20 cellular contexts compared by ENCODE assay signal in genomic region chr6:161161889-161162624, GRCh38.
DNase-seq lines count a peak whose midpoint lies in the region; ATAC-seq, FAIRE-seq and TF ChIP-seq lines count a peak whose summit lies in the region.
"Had no signal": no experiment of that assay in that cellular context is flagged by ENCODE, and none has a peak within 500 bp of the region (broad histone marks: within the 10 kb centered on the region; RNA-seq: fewer than 3 reads in every experiment).

No MANE protein-coding gene starts in this region.

- H3K4me3 ChIP-seq in AG09309 (ENCODE audit: control insufficient read depth, low read depth, low read length) = no peak overlapping the region
- no peak overlapping the region for H3K4me3 ChIP-seq in dorsolateral prefrontal cortex
- H3K4me3 ChIP-seq in A673 (ENCODE audit: low read depth, low read length, poor library complexity, severe bottlenecking) = no peak overlapping the region

- H3K27ac ChIP-seq in dorsolateral prefrontal cortex = peak overlapping the region in 46 of 59 donors; percentile 7 to 87 (median 70)
- H3K27ac ChIP-seq in A673 (ENCODE audit: low read depth, low read length, poor library complexity, severe bottlenecking) = no peak overlapping the region
- H3K27ac ChIP-seq: HL-60 had no signal

- peaks cover 4% of the 10 kb centered on the region for H3K4me1 Mint-ChIP-seq in nephron progenitor cell
- H3K4me1 Mint-ChIP-seq: CD14-positive monocyte had no signal

- H3K4me3 Mint-ChIP-seq in nephron progenitor cell = no peak overlapping the region
- H3K4me3 Mint-ChIP-seq: CD14-positive monocyte; central memory CD8-positive, alpha-beta T cell; stimulated activated naive CD8-positive, alpha-beta T cell treated with anti-CD3 and anti-CD28 coated beads, Interleukin-15, Interleukin-2, amounts not matched to agents 100 ng/mL and 50 ng/mL, for 24 hours; T-helper 1 cell treated with Interleukin-12 subunit alpha and Interleukin-12 subunit beta and Interleukin-4 antibody, amounts not matched to agents 30 μg/mL and 1 μg/mL, for 36 hours had no signal

- POLR2A ChIA-PET in A673 (lab: Charles Lee; ENCODE audit: low non-redundant PET) = no interaction called here

- DNase-seq in AG09309 (ENCODE audit: low read depth) (peak; percentile 47), HS-27A (ENCODE audit: low read depth) (peak; percentile 12), dorsolateral prefrontal cortex (no peak), nephron progenitor cell (no peak), A673 (ENCODE audit: low spot score) (no peak), frontal cortex (ENCODE audit: low spot score in 2 of 2) (no peak), omental fat pad (ENCODE audit: low spot score) (no peak)
- DNase-seq: activated CD4-positive, CD25-positive, alpha-beta regulatory T cell; activated naive CD4-positive, alpha-beta T cell; Karpas-422; NCI-H2081; NCI-H774 had no signal

- intact Hi-C loops in dorsolateral prefrontal cortex (cut with DNase I) = no loop called here
- intact Hi-C loops in A673 (cut with micrococcal nuclease; ENCODE audit: unreplicated experiment) = no loop called here

- TF ChIP-seq CTCF in AG09309 (IDR thresholded peaks at IDR 0.05; ENCODE audit: control insufficient read depth, insufficient read depth, low read depth, low read length, missing control alignments) = no peak
- TF ChIP-seq CTCF in dorsolateral prefrontal cortex (IDR thresholded peaks at IDR 0.05 in 54 of 56, conservative IDR thresholded peaks at IDR 0.05 in 2 of 56; ENCODE audit: low read depth in 1 of 56, partially characterized antibody in 56 of 56) = no peak
- TF ChIP-seq CTCF in nephron progenitor cell (IDR thresholded peaks at IDR 0.05) = no peak
- TF ChIP-seq CTCF in A673 (conservative IDR thresholded peaks at IDR 0.05; ENCODE audit: low read depth, low read length) = no peak
- no peak for TF ChIP-seq CTCF in omental fat pad (IDR thresholded peaks at IDR 0.05)

- no peaks in the 10 kb centered on the region for H3K9me3 ChIP-seq in A673 (ENCODE audit: low read depth, low read length, poor library complexity, severe bottlenecking)

- ATAC-seq in GM19328 (IDR thresholded peaks at IDR 0.05; ENCODE audit: unreplicated experiment) = no peak
- ATAC-seq in omental fat pad (ENCODE audit: low FRiP score) = no peak
- ATAC-seq: HCT116 had no signal

- no peaks in the 10 kb centered on the region for H3K36me3 ChIP-seq in A673 (ENCODE audit: insufficient read depth, low read length, poor library complexity, severe bottlenecking)

- H3K36me3 Mint-ChIP-seq in nephron progenitor cell (ENCODE audit: low read depth) = peaks cover 81% of the 10 kb centered on the region

- CTCF ChIA-PET in A673 (lab: Charles Lee) = no interaction called here

- no peaks in the 10 kb centered on the region for H3K27me3 Mint-ChIP-seq in nephron progenitor cell (ENCODE audit: low read depth, poor library complexity)
- H3K27me3 Mint-ChIP-seq: central memory CD8-positive, alpha-beta T cell; stimulated activated naive CD8-positive, alpha-beta T cell treated with anti-CD3 and anti-CD28 coated beads, Interleukin-15, Interleukin-2, amounts not matched to agents 100 ng/mL and 50 ng/mL, for 24 hours had no signal

- H3K27me3 ChIP-seq in dorsolateral prefrontal cortex = no peaks in the 10 kb centered on the region
- no peaks in the 10 kb centered on the region for H3K27me3 ChIP-seq in A673 (replicated peaks; ENCODE audit: insufficient read depth, low read depth, low read length, poor library complexity)

- peak overlapping the region; percentile 45 for H3K27ac Mint-ChIP-seq in nephron progenitor cell
- H3K27ac Mint-ChIP-seq: stimulated activated naive CD8-positive, alpha-beta T cell treated with anti-CD3 and anti-CD28 coated beads, Interleukin-15, Interleukin-2, amounts not matched to agents 100 ng/mL and 50 ng/mL, for 24 hours; T-helper 1 cell treated with Interleukin-12 subunit alpha and Interleukin-12 subunit beta and Interleukin-4 antibody, amounts not matched to agents 30 μg/mL and 1 μg/mL, for 36 hours had no signal

- no peaks in the 10 kb centered on the region for H3K4me1 ChIP-seq in A673 (ENCODE audit: insufficient read depth, low read length, poor library complexity, severe bottlenecking)

- no TSS peak for BruUV-seq in A673 (replicated peaks; lab: Mats Ljungman, UMichigan)

- peaks cover 9% of the 10 kb centered on the region for H3K9me3 Mint-ChIP-seq in nephron progenitor cell

- no peak for FAIRE-seq in frontal cortex (lab: Jason Lieb, UNC)
- FAIRE-seq: GM12892 had no signal

Comparison
In these comparisons a context has a peak if more than half of its experiments do, and no peak if none do; other contexts are left out.
1. DNase-seq: peak in AG09309 (single experiment) and HS-27A (single experiment); none in dorsolateral prefrontal cortex (0 of 10), nephron progenitor cell (single experiment), A673 (single experiment), frontal cortex (0 of 2) and omental fat pad (single experiment).